In the genomic region with DNA sequence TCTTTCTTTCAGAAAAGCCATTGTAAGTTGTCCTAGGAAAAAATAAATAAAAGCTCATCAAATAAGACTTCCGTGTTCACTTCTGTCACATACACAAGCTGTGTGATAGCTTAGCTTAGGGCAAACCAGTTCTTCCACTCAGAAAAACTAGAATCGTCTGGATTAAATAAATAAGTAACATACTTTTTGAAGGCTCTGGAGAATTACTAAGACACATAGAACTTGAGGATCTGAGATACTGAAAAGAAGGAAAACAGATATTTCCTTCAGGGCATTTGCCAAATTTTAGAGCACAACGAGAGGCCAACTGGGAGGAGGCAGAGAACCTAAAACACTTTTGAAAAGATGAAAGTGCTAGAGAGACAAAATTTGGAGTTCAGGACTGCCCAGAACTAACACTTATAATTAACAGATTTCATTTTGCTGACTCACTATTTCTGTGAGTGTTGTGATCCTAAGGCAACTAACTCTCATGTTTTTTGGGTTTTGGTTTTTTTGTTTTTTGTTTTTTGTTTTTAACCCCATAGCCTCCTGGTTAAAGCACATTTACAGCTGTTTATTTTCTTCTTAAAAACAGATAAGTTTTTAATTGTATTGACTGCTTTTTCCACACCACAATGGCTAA, we compare ENCODE assay signal across 10 cellular contexts. TPM values are rescaled to one million over a fixed set of nuclear protein-coding genes. Genes with fewer than 3 reads are reported as not detected.
DNase-seq lines count a peak whose midpoint lies in the region; ATAC-seq and TF ChIP-seq lines count a peak whose summit lies in the region.
"Had no signal": no experiment of that assay in that cellular context is flagged by ENCODE, and none has a peak within 500 bp of the region (broad histone marks: within the 10 kb centered on the region; RNA-seq: fewer than 3 reads in every experiment).

No MANE protein-coding gene starts in this region.

- DNase-seq in activated T-cell treated with anti-CD3 and anti-CD28 coated beads, Interleukin-2, amount 50 U/mL, for 24 hours = no peak
- no peak for DNase-seq in activated T-cell treated with anti-CD3 and anti-CD28 coated beads, Interleukin-2, amount 50 U/mL, for 4 hours
- peak in 1 of 2 donors; percentile 44 for DNase-seq in foreskin keratinocyte
- DNase-seq in stromal cell of bone marrow (ENCODE audit: low read depth) = peak; percentile 31
- DNase-seq in activated CD4-positive, CD25-positive, alpha-beta regulatory T cell treated with anti-CD3 and anti-CD28 coated beads, Interleukin-2, amount 50 U/mL, for 72 hours = no peak
- DNase-seq in stimulated activated CD4-positive, alpha-beta T cell treated with anti-CD3 and anti-CD28 coated beads, Interleukin-2, amount 100 ng/mL, for 48 hours = no peak
- DNase-seq in activated naive CD4-positive, alpha-beta T cell treated with Interleukin-2 at 50 U/mL for 16 hours = no peak
- DNase-seq: AML-193; effector CD8-positive, alpha-beta T cell had no signal

- no peak for ATAC-seq in activated T-cell treated with anti-CD3 and anti-CD28 coated beads, Interleukin-2, amount 50 U/mL, for 4 hours
- ATAC-seq in activated T-helper 17 cell treated with anti-CD3 and anti-CD28 coated beads, Interleukin-2, amount 50 U/mL, for 72 hours (replicated peaks) = no peak
- peak; percentile 31 for ATAC-seq in foreskin keratinocyte

- peak overlapping the region; percentile 79 for H3K27ac Mint-ChIP-seq in activated T-cell treated with anti-CD3 and anti-CD28 coated beads, Interleukin-2, amount 50 U/mL, for 24 hours
- peak overlapping the region; percentile 97 for H3K27ac Mint-ChIP-seq in activated T-helper 17 cell treated with anti-CD3 and anti-CD28 coated beads, Interleukin-2, amount 50 U/mL, for 72 hours

- H3K4me1 ChIP-seq in foreskin keratinocyte = peaks cover 17% of the 10 kb centered on the region

- no peak for TF ChIP-seq CTCF in foreskin keratinocyte (conservative IDR thresholded peaks at IDR 0.05)

- H3K9me3 Mint-ChIP-seq in activated T-cell treated with anti-CD3 and anti-CD28 coated beads, Interleukin-2, amount 50 U/mL, for 24 hours = no peaks in the 10 kb centered on the region
- H3K9me3 Mint-ChIP-seq in activated T-cell treated with anti-CD3 and anti-CD28 coated beads, Interleukin-2, amount 50 U/mL, for 4 hours = peaks cover 3% of the 10 kb centered on the region
- no peaks in the 10 kb centered on the region for H3K9me3 Mint-ChIP-seq in activated T-helper 17 cell treated with anti-CD3 and anti-CD28 coated beads, Interleukin-2, amount 50 U/mL, for 72 hours

- no peak overlapping the region for H3K4me3 Mint-ChIP-seq in activated T-cell treated with anti-CD3 and anti-CD28 coated beads, Interleukin-2, amount 50 U/mL, for 24 hours
- H3K4me3 Mint-ChIP-seq in activated T-cell treated with anti-CD3 and anti-CD28 coated beads, Interleukin-2, amount 50 U/mL, for 4 hours = no peak overlapping the region
- peak overlapping the region; percentile 54 for H3K4me3 Mint-ChIP-seq in activated T-helper 17 cell treated with anti-CD3 and anti-CD28 coated beads, Interleukin-2, amount 50 U/mL, for 72 hours

- peak overlapping the region; percentile 32 for H3K27ac ChIP-seq in foreskin keratinocyte

- H3K27me3 ChIP-seq in foreskin keratinocyte = no peaks in the 10 kb centered on the region

- H3K27me3 Mint-ChIP-seq in activated T-cell treated with anti-CD3 and anti-CD28 coated beads, Interleukin-2, amount 50 U/mL, for 24 hours = no peaks in the 10 kb centered on the region
- H3K27me3 Mint-ChIP-seq in activated T-cell treated with anti-CD3 and anti-CD28 coated beads, Interleukin-2, amount 50 U/mL, for 4 hours (ENCODE audit: low read depth) = no peaks in the 10 kb centered on the region
- H3K27me3 Mint-ChIP-seq in activated T-helper 17 cell treated with anti-CD3 and anti-CD28 coated beads, Interleukin-2, amount 50 U/mL, for 72 hours = no peaks in the 10 kb centered on the region

- H3K4me1 Mint-ChIP-seq in activated T-cell treated with anti-CD3 and anti-CD28 coated beads, Interleukin-2, amount 50 U/mL, for 24 hours (ENCODE audit: low read depth) = peaks cover 57% of the 10 kb centered on the region
- H3K4me1 Mint-ChIP-seq in activated T-cell treated with anti-CD3 and anti-CD28 coated beads, Interleukin-2, amount 50 U/mL, for 4 hours (ENCODE audit: low read depth) = peaks cover 40% of the 10 kb centered on the region
- H3K4me1 Mint-ChIP-seq in activated T-helper 17 cell treated with anti-CD3 and anti-CD28 coated beads, Interleukin-2, amount 50 U/mL, for 72 hours = peaks cover 30% of the 10 kb centered on the region

- no peaks in the 10 kb centered on the region for H3K36me3 Mint-ChIP-seq in activated T-cell treated with anti-CD3 and anti-CD28 coated beads, Interleukin-2, amount 50 U/mL, for 24 hours (ENCODE audit: low read depth)
- no peaks in the 10 kb centered on the region for H3K36me3 Mint-ChIP-seq in activated T-cell treated with anti-CD3 and anti-CD28 coated beads, Interleukin-2, amount 50 U/mL, for 4 hours (ENCODE audit: insufficient read depth)
- H3K36me3 Mint-ChIP-seq in activated T-helper 17 cell treated with anti-CD3 and anti-CD28 coated beads, Interleukin-2, amount 50 U/mL, for 72 hours (ENCODE audit: low read depth) = peaks cover 7% of the 10 kb centered on the region

RNA-seq across cellular contexts. Expression of a gene that starts 38.7 kb away (rescaled TPM):
- total RNA-seq in activated T-cell treated with anti-CD3 and anti-CD28 coated beads, Interleukin-2, amount 50 U/mL, for 4 hours = 1 to 10 TPM; 7.4 to 7.8 (median 7.8) TPM
- 10 to 100 TPM; 64.9 to 72.9 TPM for total RNA-seq in activated T-helper 17 cell treated with anti-CD3 and anti-CD28 coated beads, Interleukin-2, amount 50 U/mL, for 72 hours
- not detected in 2 replicates for total RNA-seq in foreskin keratinocyte
- not detected in 2 replicates for polyA plus RNA-seq in foreskin keratinocyte

Comparison
In these comparisons a context has a peak if more than half of its experiments do, and no peak if none do; other contexts are left out.
1. RNA of a gene that starts 38.7 kb away (total RNA-seq): 64.9 to 72.9 TPM in activated T-helper 17 cell treated with anti-CD3 and anti-CD28 coated beads, Interleukin-2, amount 50 U/mL, for 72 hours; 7.4 to 7.8 TPM in activated T-cell treated with anti-CD3 and anti-CD28 coated beads, Interleukin-2, amount 50 U/mL, for 4 hours and not detected in foreskin keratinocyte; every median in the first group is over 4 times any median in the second.